Comparison of ENCODE assay signal across 21 cellular contexts in genomic region chr13:80173224-80173623, GRCh38.
DNase-seq lines count a peak whose midpoint lies in the region; ATAC-seq, FAIRE-seq and TF ChIP-seq lines count a peak whose summit lies in the region.
"Had no signal": no experiment of that assay in that cellular context is flagged by ENCODE, and none has a peak within 500 bp of the region (broad histone marks: within the 10 kb centered on the region; RNA-seq: fewer than 3 reads in every experiment).

No MANE protein-coding gene starts in this region.

- TF ChIP-seq CTCF in mucosa of descending colon (IDR thresholded peaks at IDR 0.05), result no peak

- in situ Hi-C loops in KBM-7 (cut with MboI; ENCODE audit: low pct_unique_long_range_greater_than_20kb, low sequenced_read_pairs), result no loop called here

- FAIRE-seq in GM18507 (lab: Jason Lieb, UNC), result peak; percentile 69
- no peak for FAIRE-seq in GM19239 (lab: Jason Lieb, UNC)

- no peak overlapping the region for H3K4me3 ChIP-seq in mucosa of descending colon
- H3K4me3 ChIP-seq: Peyer's patch, thyroid gland had no signal

- intact Hi-C loops in mucosa of descending colon (cut with DNase I, micrococcal nuclease), result no loop called here

- no peaks in the 10 kb centered on the region for H3K36me3 ChIP-seq in mucosa of descending colon (ENCODE audit: low read depth)
- H3K36me3 ChIP-seq: BE2C, Peyer's patch, thyroid gland had no signal

- DNase-seq in GM18507 (ENCODE audit: extremely low spot score, insufficient read length, low read depth) (no peak), KBM-7 (peak; percentile 21), SKM-1 treated with dmso at 0.1 percent for 144 hours (lab: John Stamatoyannopoulos, UW; ENCODE audit: unreplicated experiment) (peak; percentile 83), mucosa of descending colon (peak in 1 of 3 donors; percentile 29), NCI-H82 treated with DMSO at 0.1 percent for 48 hours (lab: John Stamatoyannopoulos, UW; ENCODE audit: unreplicated experiment) (no peak), GM19239 (ENCODE audit: insufficient read length, low spot score) (no peak), NCI-H524 treated with DMSO at 0.1 percent for 48 hours (lab: John Stamatoyannopoulos, UW) (no peak)
- DNase-seq: activated CD4-positive, alpha-beta T cell treated with anti-CD3 and anti-CD28 coated beads, Interleukin-2, amount 10 ng/mL, durations not matched to agents 24 days and 14 days; activated T-cell treated with anti-CD3 and anti-CD28 coated beads, Interleukin-2, amount 50 U/mL, for 4 hours; amniotic stem cell; BE2C; erythroblast; naive B cell; NCI-H1048; NCI-H345; Peyer's patch; retina; stimulated activated CD4-positive, alpha-beta T cell treated with anti-CD3 and anti-CD28 coated beads, Interleukin-2, amount 100 ng/mL, for 24 hours; stimulated activated CD8-positive, alpha-beta memory T cell treated with anti-CD3 and anti-CD28 coated beads, Interleukin-4, amount 100 ng/mL, for 48 hours; thyroid gland had no signal

- ATAC-seq in mucosa of descending colon (peak; percentile 41), GM18858 (IDR thresholded peaks at IDR 0.05; ENCODE audit: unreplicated experiment) (no peak)
- ATAC-seq: activated T-cell treated with anti-CD3 and anti-CD28 coated beads, Interleukin-2, amount 50 U/mL, for 4 hours had no signal

- no peaks in the 10 kb centered on the region for H3K4me1 ChIP-seq in mucosa of descending colon (ENCODE audit: low read depth)
- H3K4me1 ChIP-seq: Peyer's patch, thyroid gland had no signal

- H3K9me3 ChIP-seq in mucosa of descending colon, result no peaks in the 10 kb centered on the region
- H3K9me3 ChIP-seq: Peyer's patch, thyroid gland had no signal

Comparison
In these comparisons a context has a peak if more than half of its experiments do, and no peak if none do; other contexts are left out.
1. DNase-seq: peak in KBM-7 (single experiment) and SKM-1 treated with dmso at 0.1 percent for 144 hours (single experiment); none in GM18507 (single experiment), NCI-H82 treated with DMSO at 0.1 percent for 48 hours (single experiment), GM19239 (single experiment) and NCI-H524 treated with DMSO at 0.1 percent for 48 hours (single experiment).